Comparison of ENCODE assay signal across 8 cellular contexts in the genomic region with DNA sequence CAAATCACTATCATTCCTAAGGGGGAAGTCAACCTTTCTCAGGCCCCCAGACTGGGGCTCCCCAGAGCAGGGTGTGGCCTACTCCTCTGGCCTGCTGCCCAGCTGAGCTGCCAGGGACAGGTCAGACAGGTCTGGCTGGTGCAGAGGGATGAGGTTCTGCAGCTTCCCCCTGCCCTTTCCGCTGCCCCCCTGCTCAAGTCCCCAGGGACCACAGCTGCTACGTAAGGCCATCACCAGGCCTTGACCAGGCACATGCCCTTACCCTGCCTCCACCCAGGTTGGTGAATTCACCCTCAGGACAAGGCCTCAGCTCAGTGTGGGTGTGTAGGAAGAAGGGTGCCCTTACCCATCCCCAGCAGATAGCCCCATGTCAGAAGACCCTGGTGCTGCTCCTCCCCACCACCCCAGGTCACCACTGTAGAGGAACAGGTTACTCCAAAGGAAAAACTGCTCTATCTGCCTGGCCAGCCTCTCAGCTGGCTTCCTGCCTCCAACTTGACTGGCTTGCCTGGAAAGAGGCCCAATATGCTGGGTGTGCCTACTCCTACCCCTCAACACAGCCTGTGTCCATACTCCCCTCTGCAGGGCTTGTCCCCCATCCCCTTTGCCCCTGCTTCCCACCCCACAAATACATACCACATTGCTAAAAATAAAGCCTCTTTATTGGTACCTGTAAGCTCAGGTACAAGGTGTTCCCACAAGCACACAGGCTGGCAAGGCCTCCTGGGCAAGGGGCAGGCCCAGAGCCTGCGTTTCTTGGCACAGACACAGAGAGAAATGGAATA. TPM values are rescaled to one million over a fixed set of nuclear protein-coding genes. Genes with fewer than 3 reads are reported as not detected.
A peak's percentile ranks its signal among the peaks of the same experiment; 100 is the strongest.
DNase-seq lines count a peak whose midpoint lies in the region; ATAC-seq lines count a peak whose summit lies in the region.

No MANE protein-coding gene starts in this region.

- peaks cover 6 to 77% (median 67%) of the 10 kb centered on the region in 5 donors for H3K36me3 ChIP-seq in subcutaneous abdominal adipose tissue (ENCODE audit: control insufficient read depth in 5 of 5, insufficient read depth in 5 of 5, low read length in 5 of 5)

- no peak overlapping the region for H3K4me3 Mint-ChIP-seq in activated T-cell treated with anti-CD3 and anti-CD28 coated beads, Interleukin-2, amount 50 U/mL, for 72 hours
- no peak overlapping the region for H3K4me3 Mint-ChIP-seq in immature natural killer cell

- H3K9me3 Mint-ChIP-seq in activated T-cell treated with anti-CD3 and anti-CD28 coated beads, Interleukin-2, amount 50 U/mL, for 72 hours, result no peaks in the 10 kb centered on the region
- no peaks in the 10 kb centered on the region for H3K9me3 Mint-ChIP-seq in immature natural killer cell

- H3K27me3 Mint-ChIP-seq in activated T-cell treated with anti-CD3 and anti-CD28 coated beads, Interleukin-2, amount 50 U/mL, for 72 hours (ENCODE audit: low read depth), result no peaks in the 10 kb centered on the region
- peaks cover 38 to 70% (median 51%) of the 10 kb centered on the region in 3 donors for H3K27me3 Mint-ChIP-seq in immature natural killer cell (ENCODE audit: low read depth in 3 of 3)

- peak overlapping the region; percentile 46 for H3K27ac ChIP-seq in subcutaneous abdominal adipose tissue (ENCODE audit: low read depth, low read length)

- peak in 1 of 2 donors; percentile 14 for ATAC-seq in activated T-cell treated with anti-CD3 and anti-CD28 coated beads, Interleukin-2, amount 50 U/mL, for 72 hours (replicated peaks in 1 of 2)
- ATAC-seq in GM18520 (IDR thresholded peaks at IDR 0.05; ENCODE audit: unreplicated experiment), result no peak

- no peak overlapping the region for H3K4me3 ChIP-seq in subcutaneous abdominal adipose tissue (ENCODE audit: low read depth in 1 of 5, low read length in 5 of 5)

- peaks cover 55% of the 10 kb centered on the region for H3K4me1 Mint-ChIP-seq in activated T-cell treated with anti-CD3 and anti-CD28 coated beads, Interleukin-2, amount 50 U/mL, for 72 hours (ENCODE audit: low read depth)
- H3K4me1 Mint-ChIP-seq in immature natural killer cell, result peaks cover 10 to 15% of the 10 kb centered on the region in 2 donors

- no peaks in the 10 kb centered on the region for H3K27me3 ChIP-seq in subcutaneous abdominal adipose tissue (ENCODE audit: control insufficient read depth in 5 of 5, insufficient read depth in 4 of 5, low read length in 5 of 5)

- peaks cover 8 to 25% of the 10 kb centered on the region in 2 donors for H3K36me3 Mint-ChIP-seq in activated T-cell treated with anti-CD3 and anti-CD28 coated beads, Interleukin-2, amount 50 U/mL, for 72 hours (ENCODE audit: insufficient read depth in 2 of 2)
- peaks cover 14 to 51% (median 19%) of the 10 kb centered on the region in 3 donors for H3K36me3 Mint-ChIP-seq in immature natural killer cell

- no peaks in the 10 kb centered on the region for H3K9me3 ChIP-seq in subcutaneous abdominal adipose tissue (ENCODE audit: control insufficient read depth in 5 of 5, low read length in 5 of 5)

- peaks cover 6 to 52% (median 30%) of the 10 kb centered on the region in 5 donors for H3K4me1 ChIP-seq in subcutaneous abdominal adipose tissue (ENCODE audit: control insufficient read depth in 5 of 5, insufficient read depth in 5 of 5, low read length in 5 of 5)

- DNase-seq in NCI-H345 (lab: John Stamatoyannopoulos, UW) (peak; percentile 4), NCI-H345 treated with DMSO at 0.1 percent for 48 hours (lab: John Stamatoyannopoulos, UW; ENCODE audit: unreplicated experiment) (no peak), immature natural killer cell (no peak), NCI-H1436 (lab: John Stamatoyannopoulos, UW) (no peak), NCI-H1694 treated with DMSO at 0.1 percent for 48 hours (lab: John Stamatoyannopoulos, UW) (no peak)
- no peak for DNase-seq in activated T-cell treated with anti-CD3 and anti-CD28 coated beads, Interleukin-2, amount 50 U/mL, for 72 hours

- peak overlapping the region; percentile 46 for H3K27ac Mint-ChIP-seq in activated T-cell treated with anti-CD3 and anti-CD28 coated beads, Interleukin-2, amount 50 U/mL, for 72 hours
- peak overlapping the region in 4 of 6 donors; percentile 0 to 53 (median 14) for H3K27ac Mint-ChIP-seq in immature natural killer cell

- H3K9ac ChIP-seq in subcutaneous abdominal adipose tissue (ENCODE audit: low read length in 5 of 5), result no peak overlapping the region

RNA-seq across cellular contexts. Expression of a gene that starts 12.0 kb away (rescaled TPM):
- total RNA-seq in activated T-cell treated with anti-CD3 and anti-CD28 coated beads, Interleukin-2, amount 50 U/mL, for 72 hours, result 10 to 100 TPM; 68.7 to 81.3 TPM
- 10 to 100 TPM; 42.1 to 46.6 (median 43.4) TPM for polyA plus RNA-seq in immature natural killer cell

RNA-seq across cellular contexts. Expression of a gene that starts 33.9 kb away (rescaled TPM):
- 1 to 10 TPM; 2.0 to 2.2 TPM for total RNA-seq in activated T-cell treated with anti-CD3 and anti-CD28 coated beads, Interleukin-2, amount 50 U/mL, for 72 hours
- under 1 TPM in 2 of 3 donors, not detected in 1; 0.39 to 0.45 TPM for polyA plus RNA-seq in immature natural killer cell

RNA-seq across cellular contexts. Expression of a gene that starts 34.0 kb away (rescaled TPM):
- total RNA-seq in activated T-cell treated with anti-CD3 and anti-CD28 coated beads, Interleukin-2, amount 50 U/mL, for 72 hours, result 10 to 100 TPM; 20.0 to 24.5 TPM
- polyA plus RNA-seq in immature natural killer cell, result 1 to 10 TPM; 5.3 to 7.8 (median 5.4) TPM

RNA-seq across cellular contexts. Expression of a gene that starts 51.0 kb away (rescaled TPM):
- under 1 TPM; 0.09 to 0.10 TPM for total RNA-seq in activated T-cell treated with anti-CD3 and anti-CD28 coated beads, Interleukin-2, amount 50 U/mL, for 72 hours
- under 1 TPM in 2 of 3 donors, not detected in 1; 0.03 to 0.27 TPM for polyA plus RNA-seq in immature natural killer cell
